Comparison of ENCODE assay signal across 34 cellular contexts in genomic region chr4:165756831-165757230, GRCh38.
"Had no signal": no experiment of that assay in that cellular context is flagged by ENCODE, and none has a peak within 500 bp of the region (broad histone marks: within the 10 kb centered on the region; RNA-seq: fewer than 3 reads in every experiment).

No MANE protein-coding gene starts in this region.

- H3K4me1 Mint-ChIP-seq: activated naive CD4-positive, alpha-beta T cell treated with anti-CD3 and anti-CD28 coated beads, Interleukin-2, amount 50 U/mL, for 24 hours; activated naive CD8-positive, alpha-beta T cell treated with anti-CD3 and anti-CD28 coated beads, Interleukin-2, amount 10 ng/mL, durations not matched to agents 7 days and 5 days; central memory CD8-positive, alpha-beta T cell had no signal

- H3K27me3 Mint-ChIP-seq: activated CD8-positive, alpha-beta T cell treated with anti-CD3 and anti-CD28 coated beads for 36 hours; activated naive CD4-positive, alpha-beta T cell treated with anti-CD3 and anti-CD28 coated beads, Interleukin-2, amount 50 U/mL, for 24 hours; activated naive CD8-positive, alpha-beta T cell treated with anti-CD3 and anti-CD28 coated beads, Interleukin-2, amount 10 ng/mL, durations not matched to agents 7 days and 5 days; central memory CD8-positive, alpha-beta T cell had no signal

- DNase-seq: activated CD4-positive, alpha-beta T cell treated with anti-CD3 and anti-CD28 coated beads for 4 hours; activated CD8-positive, alpha-beta T cell treated with anti-CD3 and anti-CD28 coated beads for 36 hours; activated gamma-delta T cell; activated naive CD4-positive, alpha-beta T cell treated with Interleukin-2 at 50 U/mL for 16 hours; activated naive CD8-positive, alpha-beta T cell treated with anti-CD3 and anti-CD28 coated beads, Interleukin-2, amount 10 ng/mL, durations not matched to agents 7 days and 5 days; activated T-cell treated with anti-CD3 and anti-CD28 coated beads, Interleukin-2, amount 50 U/mL, for 1 hour; amygdala; Kasumi-1; KG1; MG63; NCI-H1048; NCI-H1105 treated with DMSO at 0.1 percent for 48 hours; NCI-H1436; NCI-H1694; NCI-H1930; NCI-H2081 treated with DMSO at 0.1 percent for 48 hours; NCI-H226; NCI-H524 treated with DMSO at 0.1 percent for 48 hours; NCI-H748 treated with DMSO at 0.1 percent for 48 hours; NK-92 treated with Interleukin-12 subunit alpha and Interleukin-12 subunit beta, amount 100 ng/mL, for 24 hours; PC-3; Peyer's patch; RPMI8226; SHP77 treated with DMSO at 0.1 percent for 48 hours; SK-N-SH had no signal

- H3K9me3 ChIP-seq: ascending aorta, MG63, Peyer's patch, SJSA1, SK-N-SH had no signal

- H3K27ac ChIP-seq: ascending aorta, cardiac muscle cell, Peyer's patch, SJSA1 had no signal

- H3K36me3 Mint-ChIP-seq: activated naive CD4-positive, alpha-beta T cell treated with anti-CD3 and anti-CD28 coated beads, Interleukin-2, amount 50 U/mL, for 24 hours; activated naive CD8-positive, alpha-beta T cell treated with anti-CD3 and anti-CD28 coated beads, Interleukin-2, amount 10 ng/mL, durations not matched to agents 7 days and 5 days had no signal

- H3K9ac ChIP-seq: SK-N-SH had no signal

- H3K27me3 ChIP-seq: ascending aorta, cardiac muscle cell, MG63, Peyer's patch had no signal

- H3K4me1 ChIP-seq: ascending aorta, Peyer's patch, SJSA1 had no signal

- H3K27ac Mint-ChIP-seq: activated CD8-positive, alpha-beta T cell treated with anti-CD3 and anti-CD28 coated beads for 36 hours; activated naive CD4-positive, alpha-beta T cell treated with anti-CD3 and anti-CD28 coated beads, Interleukin-2, amount 50 U/mL, for 24 hours; activated naive CD8-positive, alpha-beta T cell treated with anti-CD3 and anti-CD28 coated beads, Interleukin-2, amount 10 ng/mL, durations not matched to agents 7 days and 5 days; activated T-helper 2 cell treated with anti-CD3 and anti-CD28 coated beads, Interferon-gamma antibody, Interleukin-2, Interleukin-4, amounts not matched to agents 10 μg/mL and 5 μg/mL and 100 μg/mL, durations not matched to agents 14 hours and 24 hours and 36 hours; T-helper 1 cell treated with Interleukin-12 subunit alpha and Interleukin-12 subunit beta and Interleukin-4 antibody, amounts not matched to agents 30 μg/mL and 1 μg/mL, for 36 hours; T-helper 2 cell treated with Interferon-gamma antibody and Interleukin-4, amounts not matched to agents 5 μg/mL and 100 μg/mL, for 36 hours had no signal

- H3K4me2 ChIP-seq: SK-N-SH had no signal

- ATAC-seq: activated CD4-positive, CD25-positive, alpha-beta regulatory T cell treated with anti-CD3 and anti-CD28 coated beads, Interleukin-2, amount 50 U/mL, for 24 hours; activated CD8-positive, alpha-beta T cell treated with anti-CD3 and anti-CD28 coated beads for 36 hours; PC-3 had no signal

- H3K9me3 Mint-ChIP-seq: activated CD8-positive, alpha-beta T cell treated with anti-CD3 and anti-CD28 coated beads for 36 hours; activated naive CD4-positive, alpha-beta T cell treated with anti-CD3 and anti-CD28 coated beads, Interleukin-2, amount 50 U/mL, for 24 hours; activated T-helper 2 cell treated with anti-CD3 and anti-CD28 coated beads, Interferon-gamma antibody, Interleukin-2, Interleukin-4, amounts not matched to agents 10 μg/mL and 5 μg/mL and 100 μg/mL, durations not matched to agents 14 hours and 24 hours and 36 hours; T-helper 1 cell treated with Interleukin-12 subunit alpha and Interleukin-12 subunit beta and Interleukin-4 antibody, amounts not matched to agents 30 μg/mL and 1 μg/mL, for 36 hours; T-helper 2 cell treated with Interferon-gamma antibody and Interleukin-4, amounts not matched to agents 5 μg/mL and 100 μg/mL, for 36 hours had no signal

- H3K4me3 Mint-ChIP-seq: activated CD8-positive, alpha-beta T cell treated with anti-CD3 and anti-CD28 coated beads for 36 hours; activated naive CD4-positive, alpha-beta T cell treated with anti-CD3 and anti-CD28 coated beads, Interleukin-2, amount 50 U/mL, for 24 hours; activated naive CD8-positive, alpha-beta T cell treated with anti-CD3 and anti-CD28 coated beads, Interleukin-2, amount 10 ng/mL, durations not matched to agents 7 days and 5 days; central memory CD8-positive, alpha-beta T cell; T-helper 1 cell treated with Interleukin-12 subunit alpha and Interleukin-12 subunit beta and Interleukin-4 antibody, amounts not matched to agents 30 μg/mL and 1 μg/mL, for 36 hours; T-helper 2 cell treated with Interferon-gamma antibody and Interleukin-4, amounts not matched to agents 5 μg/mL and 100 μg/mL, for 36 hours had no signal
